8 cellular contexts compared by ENCODE assay signal in the genomic region with DNA sequence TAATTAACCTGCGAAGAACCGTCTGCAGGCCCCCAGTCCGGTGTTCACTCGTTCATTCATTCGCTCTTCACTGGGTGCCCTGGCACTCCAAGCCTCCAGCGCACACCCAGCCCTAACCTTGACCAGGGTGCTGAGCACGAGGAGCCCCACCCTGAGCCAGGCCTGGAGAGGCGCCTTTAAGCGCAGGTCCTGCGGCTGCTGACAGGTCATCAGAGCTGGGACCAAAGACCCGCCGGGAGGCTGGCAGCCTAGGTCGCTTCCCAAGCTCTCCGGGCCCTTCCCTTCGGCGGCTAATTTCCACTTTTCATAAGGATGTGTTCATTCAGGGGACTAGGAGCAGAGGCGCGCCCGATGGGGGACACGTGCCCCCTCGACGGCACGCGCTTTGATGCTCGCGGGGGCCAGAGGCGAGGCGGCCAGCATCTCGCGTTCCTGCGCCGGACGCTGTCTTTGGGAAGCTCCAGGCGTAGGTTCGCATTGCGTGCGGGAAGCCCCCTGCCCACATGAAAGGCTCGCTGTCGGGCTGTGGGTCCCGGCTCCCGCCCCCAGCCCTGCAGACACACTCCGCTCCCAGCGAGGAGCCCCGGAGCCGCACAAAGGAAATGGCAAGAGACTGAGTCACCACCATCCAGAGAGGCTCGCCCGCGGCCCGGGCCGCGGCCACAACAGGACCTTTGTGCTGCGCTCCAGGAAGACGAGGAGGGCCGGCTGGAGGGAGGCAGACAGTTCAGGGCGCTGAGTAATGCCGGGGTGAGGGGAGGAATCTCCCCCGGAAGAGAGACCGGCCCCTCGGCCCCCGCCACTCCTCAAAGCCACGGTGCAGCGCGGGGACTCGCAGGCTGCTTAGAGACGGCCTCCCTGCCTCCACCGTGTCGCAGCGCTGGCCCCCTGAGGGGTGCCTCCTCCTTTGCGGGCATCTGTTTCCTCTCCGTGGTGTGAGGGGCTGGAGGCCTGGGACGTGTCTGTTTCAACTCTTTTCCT.
A peak's percentile ranks its signal among the peaks of the same experiment; 100 is the strongest.
DNase-seq lines count a peak whose midpoint lies in the region; ATAC-seq and TF ChIP-seq lines count a peak whose summit lies in the region.

No MANE protein-coding gene starts in this region.

- TF ChIP-seq CTCF in upper lobe of left lung (IDR thresholded peaks at IDR 0.05) (no peak), vagina (IDR thresholded peaks at IDR 0.05) (no peak)

- ATAC-seq in upper lobe of left lung (ENCODE audit: low FRiP score in 2 of 2) (peak; percentile 24 to 78), GM19035 (IDR thresholded peaks at IDR 0.05; ENCODE audit: unreplicated experiment) (no peak), GM19455 (IDR thresholded peaks at IDR 0.05; ENCODE audit: unreplicated experiment) (no peak)

- WGBS in HUES64, result 23% methylated on average over 71 of the region's 71 CpGs
- WGBS in upper lobe of left lung, 2 donors, result 60 to 63% methylated on average over 26 to 67 of the region's 71 CpGs

- H3K27me3 ChIP-seq in HUES64 (ENCODE audit: insufficient read depth, low read length), result peaks cover 43% of the 10 kb centered on the region
- H3K27me3 ChIP-seq in upper lobe of left lung, result no peaks in the 10 kb centered on the region
- no peaks in the 10 kb centered on the region for H3K27me3 ChIP-seq in vagina

- TF ChIP-seq POLR2A in upper lobe of left lung (IDR thresholded peaks at IDR 0.05) (no peak), vagina (IDR thresholded peaks at IDR 0.05) (no peak)

- no peak for TF ChIP-seq EP300 in upper lobe of left lung (IDR thresholded peaks at IDR 0.05)

- peak overlapping the region; percentile 40 for H3K9ac ChIP-seq in HUES64 (ENCODE audit: low read depth, low read length)

- H3K27ac ChIP-seq in HUES64 (ENCODE audit: low read depth, low read length) (no peak overlapping the region), upper lobe of left lung (no peak overlapping the region), vagina (no peak overlapping the region)

- intact Hi-C loops in vagina (cut with DNase I), result no loop called here

- H3K4me1 ChIP-seq in HUES64 (ENCODE audit: insufficient read depth, low read length) (peaks cover 28% of the 10 kb centered on the region; the same call in 1 of the 2 replicates), upper lobe of left lung (peaks cover 0 to 6% (median 2%) of the 10 kb centered on the region in 4 donors), vagina (peaks cover 30% of the 10 kb centered on the region)

- H3K9me3 ChIP-seq in HUES64 (ENCODE audit: insufficient read depth, low read depth, low read length), result no peaks in the 10 kb centered on the region
- no peaks in the 10 kb centered on the region for H3K9me3 ChIP-seq in upper lobe of left lung
- no peaks in the 10 kb centered on the region for H3K9me3 ChIP-seq in vagina

- no peaks in the 10 kb centered on the region for H3K36me3 ChIP-seq in HUES64 (ENCODE audit: insufficient read depth, low read length)
- H3K36me3 ChIP-seq in upper lobe of left lung, result no peaks in the 10 kb centered on the region
- no peaks in the 10 kb centered on the region for H3K36me3 ChIP-seq in vagina

- DNase-seq in AG08395 (ENCODE audit: low spot score) (peak; percentile 86), astrocyte of the hippocampus (ENCODE audit: low read depth, low spot score) (peak; percentile 96), kidney glomerular epithelial cell (lab: John Stamatoyannopoulos, UW) (peak; percentile 78), upper lobe of left lung (peak in 1 of 2 donors; percentile 89), vagina (ENCODE audit: extremely low spot score in 2 of 2) (no peak)

- H3K4me3 ChIP-seq in HUES64 (ENCODE audit: low read length) (no peak overlapping the region), upper lobe of left lung (no peak overlapping the region), vagina (no peak overlapping the region)

Comparison
In these comparisons a context has a peak if more than half of its experiments do, and no peak if none do; other contexts are left out.
1. DNase-seq: peak in AG08395 (single experiment), astrocyte of the hippocampus (single experiment) and kidney glomerular epithelial cell (single experiment); none in vagina (0 of 2).
2. ATAC-seq: peak in upper lobe of left lung (2 of 2); none in GM19035 (single experiment) and GM19455 (single experiment).